ENCODE assay signal across 8 cellular contexts in genomic region chr12:111349748-111350520, GRCh38.
"Had no signal": no experiment of that assay in that cellular context is flagged by ENCODE, and none has a peak within 500 bp of the region (broad histone marks: within the 10 kb centered on the region; RNA-seq: fewer than 3 reads in every experiment).

No MANE protein-coding gene starts in this region.

- H3K4me3 ChIP-seq: GM23338 had no signal

- H3K4me2 ChIP-seq: GM23338 had no signal

- DNase-seq: H9, HCEC 1CT, IMR-90, KBM-7 had no signal

- FAIRE-seq: H1, H54, HTR-8/SVneo had no signal

- H3K4me3 Mint-ChIP-seq: GM23338, H9 had no signal

- H3K27ac Mint-ChIP-seq: GM23338, H9 had no signal

- H2AFZ ChIP-seq: GM23338 had no signal

- H3K4me1 Mint-ChIP-seq: GM23338 had no signal

- ATAC-seq: GM23338 had no signal
